Comparison of ENCODE assay signal across 22 cellular contexts in the genomic region with DNA sequence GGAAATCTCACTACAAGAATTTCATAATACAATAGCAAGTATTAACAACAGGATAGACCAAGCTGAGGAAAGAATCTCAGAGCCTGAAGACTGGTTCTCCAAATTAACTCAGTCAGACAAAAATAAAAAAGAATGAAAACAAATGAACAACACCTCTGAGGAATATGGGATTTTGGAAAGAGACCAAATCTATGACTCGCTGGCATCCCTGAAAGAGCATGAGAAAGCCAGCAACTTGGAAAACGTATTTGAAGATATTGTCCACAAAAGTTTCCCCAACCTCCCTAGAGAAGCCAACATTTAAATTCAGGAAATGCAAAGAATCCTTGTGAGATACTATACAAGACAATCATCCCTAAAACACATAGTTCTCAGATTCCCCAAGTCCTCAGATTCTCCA. TPM values are rescaled to one million over a fixed set of nuclear protein-coding genes. Genes with fewer than 3 reads are reported as not detected.
DNase-seq lines count a peak whose midpoint lies in the region; ATAC-seq, FAIRE-seq and TF ChIP-seq lines count a peak whose summit lies in the region.
"Had no signal": no experiment of that assay in that cellular context is flagged by ENCODE, and none has a peak within 500 bp of the region (broad histone marks: within the 10 kb centered on the region; RNA-seq: fewer than 3 reads in every experiment).

No MANE protein-coding gene starts in this region.

- H3K9me1 ChIP-seq in keratinocyte (ENCODE audit: control insufficient read depth, extremely low read depth, insufficient read depth, low read length): peaks cover 3% of the 10 kb centered on the region

- peaks cover 3% of the 10 kb centered on the region for H3K79me2 ChIP-seq in keratinocyte (ENCODE audit: control insufficient read depth, insufficient read depth, low read length)

- no peak overlapping the region for H3K4me2 ChIP-seq in keratinocyte (ENCODE audit: control insufficient read depth, extremely low read depth, insufficient read depth, low read depth, low read length)
- H3K4me2 ChIP-seq: BLaER1 had no signal

- TF ChIP-seq CTCF in HFF-Myc (IDR thresholded peaks at IDR 0.05; ENCODE audit: low read depth, low read length, missing control alignments) (no peak), bronchial epithelial cell (IDR thresholded peaks at IDR 0.05; ENCODE audit: insufficient read depth, low read length, severe bottlenecking) (no peak), keratinocyte (optimal IDR thresholded peaks at IDR 0.05 in 1 of 3, IDR thresholded peaks at IDR 0.05 in 1 of 3, conservative IDR thresholded peaks at IDR 0.05 in 1 of 3; ENCODE audit: extremely low read depth in 1 of 3, insufficient read depth in 2 of 3, low read length in 3 of 3) (no peak), thyroid gland (IDR thresholded peaks at IDR 0.05) (no peak)

- ATAC-seq in activated CD4-positive, alpha-beta T cell treated with anti-CD3 and anti-CD28 coated beads for 36 hours: no peak
- ATAC-seq: K562, left colon had no signal

- no peaks in the 10 kb centered on the region for H3K27me3 Mint-ChIP-seq in activated CD4-positive, alpha-beta T cell treated with anti-CD3 and anti-CD28 coated beads for 36 hours
- no peaks in the 10 kb centered on the region for H3K27me3 Mint-ChIP-seq in activated CD4-positive, alpha-beta T cell treated with anti-CD3 and anti-CD28 coated beads, Interleukin-2, amount 10 ng/mL, durations not matched to agents 7 days and 5 days
- H3K27me3 Mint-ChIP-seq: dendritic cell treated with granulocyte-macrophage colony-stimulating factor and Interleukin-4, amounts not matched to agents 40 ng/mL and 50 ng/mL, for 4 days had no signal

- no peaks in the 10 kb centered on the region for H3K9me3 Mint-ChIP-seq in activated CD4-positive, alpha-beta T cell treated with anti-CD3 and anti-CD28 coated beads for 36 hours (ENCODE audit: low read depth)
- H3K9me3 Mint-ChIP-seq in activated CD4-positive, alpha-beta T cell treated with anti-CD3 and anti-CD28 coated beads, Interleukin-2, amount 10 ng/mL, durations not matched to agents 7 days and 5 days: peaks cover 1% of the 10 kb centered on the region
- H3K9me3 Mint-ChIP-seq: dendritic cell treated with granulocyte-macrophage colony-stimulating factor and Interleukin-4, amounts not matched to agents 40 ng/mL and 50 ng/mL, for 4 days had no signal

- no peak overlapping the region for H3K27ac ChIP-seq in keratinocyte (ENCODE audit: control insufficient read depth, insufficient read depth, low read length)
- H3K27ac ChIP-seq in thyroid gland: no peak overlapping the region
- H3K27ac ChIP-seq: BLaER1, brain microvascular endothelial cell, epithelial cell of prostate, neutrophil, spleen had no signal

- dilution Hi-C loops in keratinocyte (cut with MboI; ENCODE audit: extremely low pct_ligation_motif_present, low sequenced_read_pairs): no loop called here

- POLR2A ChIA-PET in activated CD4-positive, alpha-beta T cell treated with anti-CD3 and anti-CD28 coated beads for 36 hours (lab: Charles Lee): interaction anchor here (0.6 kb wide), 1 partner anchor 823 kb away, joined by 6 read pairs; no protein-coding TSS in a partner anchor
- POLR2A ChIA-PET in activated CD4-positive, alpha-beta T cell treated with anti-CD3 and anti-CD28 coated beads, Interleukin-2, amount 10 ng/mL, durations not matched to agents 7 days and 5 days (lab: Charles Lee): no interaction called here

- H2AFZ ChIP-seq in keratinocyte (ENCODE audit: control insufficient read depth, low read length): no peak overlapping the region

- TF ChIP-seq POLR2A in thyroid gland (IDR thresholded peaks at IDR 0.05) (no peak), GM12892 (IDR thresholded peaks at IDR 0.05; ENCODE audit: low read depth, low read length) (no peak)

- intact Hi-C loops in activated CD4-positive, alpha-beta T cell treated with anti-CD3 and anti-CD28 coated beads for 36 hours (cut with DNase I, micrococcal nuclease): no loop called here
- intact Hi-C loops in thyroid gland (cut with DNase I): no loop called here

- no peak overlapping the region for H3K9ac ChIP-seq in keratinocyte (ENCODE audit: control insufficient read depth, extremely low read depth, insufficient read depth, low read length)
- H3K9ac ChIP-seq: BLaER1 had no signal

- peaks cover 28% of the 10 kb centered on the region for H3K36me3 Mint-ChIP-seq in activated CD4-positive, alpha-beta T cell treated with anti-CD3 and anti-CD28 coated beads for 36 hours (ENCODE audit: low read depth)
- H3K36me3 Mint-ChIP-seq in activated CD4-positive, alpha-beta T cell treated with anti-CD3 and anti-CD28 coated beads, Interleukin-2, amount 10 ng/mL, durations not matched to agents 7 days and 5 days (ENCODE audit: low read depth): peaks cover 47% of the 10 kb centered on the region

- H3K9me3 ChIP-seq in keratinocyte (ENCODE audit: control insufficient read depth, low read depth, low read length): no peaks in the 10 kb centered on the region
- no peaks in the 10 kb centered on the region for H3K9me3 ChIP-seq in thyroid gland
- H3K9me3 ChIP-seq: BLaER1, neutrophil, spleen had no signal

- H3K4me1 Mint-ChIP-seq in activated CD4-positive, alpha-beta T cell treated with anti-CD3 and anti-CD28 coated beads for 36 hours: peaks cover 24% of the 10 kb centered on the region
- H3K4me1 Mint-ChIP-seq in activated CD4-positive, alpha-beta T cell treated with anti-CD3 and anti-CD28 coated beads, Interleukin-2, amount 10 ng/mL, durations not matched to agents 7 days and 5 days: peaks cover 13% of the 10 kb centered on the region

- FAIRE-seq in bronchial epithelial cell (lab: Jason Lieb, UNC) (no peak), keratinocyte (lab: Jason Lieb, UNC) (peak; percentile 77), GM12892 (lab: Jason Lieb, UNC) (no peak)
- FAIRE-seq: K562 had no signal

- H4K20me1 ChIP-seq in keratinocyte (ENCODE audit: control insufficient read depth, extremely low read depth, insufficient read depth, low read length): no peaks in the 10 kb centered on the region
- H4K20me1 ChIP-seq: BLaER1 had no signal

- H3K27me3 ChIP-seq in bronchial epithelial cell (ENCODE audit: control insufficient read depth, insufficient read depth, low read length): no peaks in the 10 kb centered on the region
- no peaks in the 10 kb centered on the region for H3K27me3 ChIP-seq in keratinocyte (ENCODE audit: control insufficient read depth, extremely low read depth, insufficient read depth, low read length)
- H3K27me3 ChIP-seq in thyroid gland: no peaks in the 10 kb centered on the region
- H3K27me3 ChIP-seq: BLaER1, brain microvascular endothelial cell, neutrophil, spleen had no signal

- no peak for DNase-seq in activated CD4-positive, alpha-beta T cell treated with anti-CD3 and anti-CD28 coated beads for 36 hours
- DNase-seq in activated CD4-positive, alpha-beta T cell treated with anti-CD3 and anti-CD28 coated beads, Interleukin-2, amount 10 ng/mL, durations not matched to agents 7 days and 5 days: no peak
- DNase-seq in HFF-Myc (ENCODE audit: extremely low read depth, low read depth) (peak; percentile 32), bronchial epithelial cell (ENCODE audit: low read depth) (peak; percentile 55), keratinocyte (ENCODE audit: low read depth, low spot score) (no peak), thyroid gland (no peak), NCI-H1417 treated with DMSO at 0.1 percent for 48 hours (lab: John Stamatoyannopoulos, UW) (no peak), GM12892 (ENCODE audit: insufficient read length) (no peak)
- DNase-seq: 8988T; activated CD4-positive, alpha-beta T cell treated with anti-CD3 and anti-CD28 coated beads, Interleukin-2, amount 50 U/mL, for 4 hours; activated T-cell treated with anti-CD3 and anti-CD28 coated beads, Interleukin-2, amount 50 U/mL, for 1 hour; brain microvascular endothelial cell; left colon; NCI-H2029 treated with DMSO at 0.1 percent for 48 hours; NK-92 treated with Interleukin-12 subunit alpha and Interleukin-12 subunit beta, amount 100 ng/mL, for 24 hours; spleen; stimulated activated CD4-positive, alpha-beta T cell treated with anti-CD3 and anti-CD28 coated beads, Interleukin-4, amount 100 ng/mL, for 4 hours had no signal

- H3K4me3 ChIP-seq in HFF-Myc (replicated peaks; ENCODE audit: low read depth, low read length) (no peak overlapping the region), bronchial epithelial cell (ENCODE audit: low read depth, low read length) (no peak overlapping the region), keratinocyte (ENCODE audit: control insufficient read depth in 2 of 3, extremely low read depth in 1 of 3, insufficient read depth in 2 of 3, low read depth in 1 of 3, low read length in 3 of 3) (no peak overlapping the region), thyroid gland (replicated peaks in 1 of 3) (no peak overlapping the region)
- H3K4me3 ChIP-seq: BLaER1, K562, spleen had no signal

- H3K36me3 ChIP-seq in bronchial epithelial cell (ENCODE audit: control insufficient read depth, insufficient read depth, low read length) (peaks cover 18% of the 10 kb centered on the region), keratinocyte (ENCODE audit: control insufficient read depth in 2 of 2, extremely low read depth in 1 of 2, insufficient read depth in 2 of 2, low read length in 2 of 2) (peaks cover 11 to 19% of the 10 kb centered on the region in 2 experiments), thyroid gland (peaks cover 7 to 9% of the 10 kb centered on the region in 2 donors)
- H3K36me3 ChIP-seq: brain microvascular endothelial cell had no signal

- H3K4me1 ChIP-seq in keratinocyte (ENCODE audit: control insufficient read depth, extremely low read depth, insufficient read depth, low read length) (peaks cover 6% of the 10 kb centered on the region), thyroid gland (no peaks in the 10 kb centered on the region)
- H3K4me1 ChIP-seq: BLaER1, spleen had no signal

- WGBS in thyroid gland, 2 donors: 79 to 81% methylated on average over 2 of the region's 2 CpGs

- peak overlapping the region; percentile 35 for H3K27ac Mint-ChIP-seq in activated CD4-positive, alpha-beta T cell treated with anti-CD3 and anti-CD28 coated beads for 36 hours
- no peak overlapping the region for H3K27ac Mint-ChIP-seq in activated CD4-positive, alpha-beta T cell treated with anti-CD3 and anti-CD28 coated beads, Interleukin-2, amount 10 ng/mL, durations not matched to agents 7 days and 5 days
- H3K27ac Mint-ChIP-seq: dendritic cell treated with granulocyte-macrophage colony-stimulating factor and Interleukin-4, amounts not matched to agents 40 ng/mL and 50 ng/mL, for 4 days had no signal

- CTCF ChIA-PET in activated CD4-positive, alpha-beta T cell treated with anti-CD3 and anti-CD28 coated beads for 36 hours (lab: Charles Lee): interaction anchor here (0.6 to 1.2 kb wide), 2 partner anchors 57 to 873 kb away, joined by 3 to 5 read pairs; no protein-coding TSS in a partner anchor
- CTCF ChIA-PET in activated CD4-positive, alpha-beta T cell treated with anti-CD3 and anti-CD28 coated beads, Interleukin-2, amount 10 ng/mL, durations not matched to agents 7 days and 5 days (lab: Charles Lee): interaction anchor here (0.7 kb wide), 1 partner anchor 11 kb away, joined by 4 read pairs; no protein-coding TSS in a partner anchor

- H3K4me3 Mint-ChIP-seq in activated CD4-positive, alpha-beta T cell treated with anti-CD3 and anti-CD28 coated beads for 36 hours: no peak overlapping the region
- H3K4me3 Mint-ChIP-seq in activated CD4-positive, alpha-beta T cell treated with anti-CD3 and anti-CD28 coated beads, Interleukin-2, amount 10 ng/mL, durations not matched to agents 7 days and 5 days: no peak overlapping the region
- H3K4me3 Mint-ChIP-seq: dendritic cell treated with granulocyte-macrophage colony-stimulating factor and Interleukin-4, amounts not matched to agents 40 ng/mL and 50 ng/mL, for 4 days had no signal

RNA-seq across cellular contexts. Expression of gene NLRP1, which starts 20.9 kb away (rescaled TPM):
- 10 to 100 TPM; 31.2 to 34.0 TPM for total RNA-seq in activated CD4-positive, alpha-beta T cell treated with anti-CD3 and anti-CD28 coated beads for 36 hours
- total RNA-seq in activated CD4-positive, alpha-beta T cell treated with anti-CD3 and anti-CD28 coated beads, Interleukin-2, amount 10 ng/mL, durations not matched to agents 7 days and 5 days: 10 to 100 TPM; 81.3 to 82.5 TPM
- 12.9 and 17.0 TPM in 2 replicates for total RNA-seq in bronchial epithelial cell
- polyA plus RNA-seq in keratinocyte: 20.1 to 31.5 TPM (median 22.1 TPM) in 3 replicates
- 15.7 TPM for polyA plus RNA-seq in keratinocyte (2011; ENCODE audit: low read depth)
- polyA plus RNA-seq in keratinocyte (2011; cell fraction: cytosol; rRNA removed): 11.9 and 12.5 TPM in 2 replicates
- polyA plus RNA-seq in keratinocyte (2011; cell fraction: nucleus; rRNA removed): 114 and 137 TPM in 2 replicates
- polyA plus RNA-seq in keratinocyte (2012; ENCODE audit: low replicate concordance): 21.2 and 28.3 TPM in 2 replicates
- 27.9 to 31.2 TPM (median 30.7 TPM) in 3 replicates for polyA minus RNA-seq in keratinocyte
- polyA minus RNA-seq in keratinocyte (2011; cell fraction: cytosol; rRNA and poly(A)+ RNA removed): 11.7 TPM
- polyA minus RNA-seq in keratinocyte (2011; cell fraction: nucleus; rRNA and poly(A)+ RNA removed): 47.2 and 64.7 TPM in 2 replicates
- total RNA-seq in thyroid gland: 10 to 100 TPM; 28.4 to 36.7 (median 31.8) TPM
- 20.1 TPM for polyA plus RNA-seq in GM12892 (2012; ENCODE audit: missing spikeins)

Comparison
In these comparisons a context has a peak if more than half of its experiments do, and no peak if none do; other contexts are left out.
1. DNase-seq: peak in HFF-Myc (single experiment) and bronchial epithelial cell (single experiment); none in activated CD4-positive, alpha-beta T cell treated with anti-CD3 and anti-CD28 coated beads for 36 hours (single experiment), activated CD4-positive, alpha-beta T cell treated with anti-CD3 and anti-CD28 coated beads, Interleukin-2, amount 10 ng/mL, durations not matched to agents 7 days and 5 days (single experiment), keratinocyte (single experiment), thyroid gland (0 of 2), NCI-H1417 treated with DMSO at 0.1 percent for 48 hours (single experiment) and GM12892 (single experiment).